ENCODE assay signal across 1 cellular context in the genomic region with DNA sequence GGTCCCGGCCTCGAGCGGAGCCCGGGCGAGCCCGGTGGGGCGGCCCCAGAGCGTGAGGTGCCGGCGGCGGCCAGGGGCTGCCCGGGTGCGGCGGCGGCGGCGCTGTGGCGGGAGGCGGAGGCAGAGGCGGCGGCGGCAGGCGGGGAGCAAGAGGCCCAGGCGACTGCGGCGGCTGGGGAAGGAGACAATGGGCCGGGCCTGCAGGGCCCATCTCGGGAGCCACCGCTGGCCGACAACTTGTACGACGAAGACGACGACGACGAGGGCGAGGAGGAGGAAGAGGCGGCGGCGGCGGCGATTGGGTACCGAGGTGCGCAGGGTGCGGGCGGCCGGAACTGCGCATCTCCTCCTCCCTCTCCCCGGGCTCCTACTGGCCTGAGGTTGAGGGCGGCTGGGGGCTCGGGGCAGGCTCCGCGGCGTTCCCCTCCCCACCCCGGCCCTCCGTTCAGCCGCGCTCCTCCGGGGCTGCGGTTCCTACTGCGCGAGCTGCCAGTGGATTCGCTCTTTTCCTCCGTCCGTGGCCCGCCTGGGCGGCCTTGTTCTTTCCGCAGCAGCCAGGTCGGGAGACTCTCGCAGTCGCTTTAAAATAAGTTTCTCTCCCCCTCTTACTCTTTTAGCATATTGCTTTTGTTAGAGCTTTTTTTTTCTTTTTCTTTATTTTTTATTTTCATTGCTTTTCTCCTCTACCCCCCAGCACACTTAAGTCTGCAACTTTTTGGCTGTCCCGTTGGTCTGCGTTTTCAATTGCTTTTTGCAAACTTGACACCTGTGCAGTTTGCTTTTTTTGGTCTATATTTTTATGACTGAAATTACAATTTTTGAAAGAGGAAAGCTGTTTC.
A peak's percentile ranks its signal among the peaks of the same experiment; 100 is the strongest.
TF ChIP-seq lines count a peak whose summit lies in the region.

No MANE protein-coding gene starts in this region.

TF ChIP-seq in HEK293, 187 proteins besides CTCF, POLR2A, EP300 and RAD21 (continued from another document and continues in another):
- TF ChIP-seq, protein P1, sequence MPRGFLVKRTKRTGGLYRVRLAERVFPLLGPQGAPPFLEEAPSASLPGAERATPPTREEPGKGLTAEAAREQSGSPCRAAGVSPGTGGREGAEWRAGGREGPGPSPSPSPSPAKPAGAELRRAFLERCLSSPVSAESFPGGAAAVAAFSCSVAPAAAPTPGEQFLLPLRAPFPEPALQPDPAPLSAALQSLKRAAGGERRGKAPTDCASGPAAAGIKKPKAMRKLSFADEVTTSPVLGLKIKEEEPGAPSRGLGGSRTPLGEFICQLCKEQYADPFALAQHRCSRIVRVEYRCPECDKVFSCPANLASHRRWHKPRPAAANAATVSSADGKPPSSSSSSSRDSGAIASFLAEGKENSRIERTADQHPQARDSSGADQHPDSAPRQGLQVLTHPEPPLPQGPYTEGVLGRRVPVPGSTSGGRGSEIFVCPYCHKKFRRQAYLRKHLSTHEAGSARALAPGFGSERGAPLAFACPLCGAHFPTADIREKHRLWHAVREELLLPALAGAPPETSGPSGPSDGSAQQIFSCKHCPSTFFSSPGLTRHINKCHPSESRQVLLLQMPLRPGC (tag by site-specific recombination; IDR thresholded peaks at IDR 0.05): no peak; the same call in 1 of the 2 replicates
- TF ChIP-seq, protein P2, sequence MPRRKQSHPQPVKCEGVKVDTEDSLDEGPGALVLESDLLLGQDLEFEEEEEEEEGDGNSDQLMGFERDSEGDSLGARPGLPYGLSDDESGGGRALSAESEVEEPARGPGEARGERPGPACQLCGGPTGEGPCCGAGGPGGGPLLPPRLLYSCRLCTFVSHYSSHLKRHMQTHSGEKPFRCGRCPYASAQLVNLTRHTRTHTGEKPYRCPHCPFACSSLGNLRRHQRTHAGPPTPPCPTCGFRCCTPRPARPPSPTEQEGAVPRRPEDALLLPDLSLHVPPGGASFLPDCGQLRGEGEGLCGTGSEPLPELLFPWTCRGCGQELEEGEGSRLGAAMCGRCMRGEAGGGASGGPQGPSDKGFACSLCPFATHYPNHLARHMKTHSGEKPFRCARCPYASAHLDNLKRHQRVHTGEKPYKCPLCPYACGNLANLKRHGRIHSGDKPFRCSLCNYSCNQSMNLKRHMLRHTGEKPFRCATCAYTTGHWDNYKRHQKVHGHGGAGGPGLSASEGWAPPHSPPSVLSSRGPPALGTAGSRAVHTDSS (tag by site-specific recombination; IDR thresholded peaks at IDR 0.05): peak; percentile 90
- TF ChIP-seq, protein P3, sequence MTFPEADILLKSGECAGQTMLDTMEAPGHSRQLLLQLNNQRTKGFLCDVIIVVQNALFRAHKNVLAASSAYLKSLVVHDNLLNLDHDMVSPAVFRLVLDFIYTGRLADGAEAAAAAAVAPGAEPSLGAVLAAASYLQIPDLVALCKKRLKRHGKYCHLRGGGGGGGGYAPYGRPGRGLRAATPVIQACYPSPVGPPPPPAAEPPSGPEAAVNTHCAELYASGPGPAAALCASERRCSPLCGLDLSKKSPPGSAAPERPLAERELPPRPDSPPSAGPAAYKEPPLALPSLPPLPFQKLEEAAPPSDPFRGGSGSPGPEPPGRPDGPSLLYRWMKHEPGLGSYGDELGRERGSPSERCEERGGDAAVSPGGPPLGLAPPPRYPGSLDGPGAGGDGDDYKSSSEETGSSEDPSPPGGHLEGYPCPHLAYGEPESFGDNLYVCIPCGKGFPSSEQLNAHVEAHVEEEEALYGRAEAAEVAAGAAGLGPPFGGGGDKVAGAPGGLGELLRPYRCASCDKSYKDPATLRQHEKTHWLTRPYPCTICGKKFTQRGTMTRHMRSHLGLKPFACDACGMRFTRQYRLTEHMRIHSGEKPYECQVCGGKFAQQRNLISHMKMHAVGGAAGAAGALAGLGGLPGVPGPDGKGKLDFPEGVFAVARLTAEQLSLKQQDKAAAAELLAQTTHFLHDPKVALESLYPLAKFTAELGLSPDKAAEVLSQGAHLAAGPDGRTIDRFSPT (tag by site-specific recombination; IDR thresholded peaks at IDR 0.05): no peak
- TF ChIP-seq PRDM1 (tag by site-specific recombination; IDR thresholded peaks at IDR 0.05) (0 out of 2 replicates have a peak, but pooled peaks have one; percentile 54), GLIS1 (tag by site-specific recombination; IDR thresholded peaks at IDR 0.05) (no peak), ZNF548 (tag by site-specific recombination; IDR thresholded peaks at IDR 0.05) (no peak), OSR2 (tag by site-specific recombination; IDR thresholded peaks at IDR 0.05) (0 out of 2 replicates have a peak, but pooled peaks have one; percentile 8), ZNF747 (tag by site-specific recombination; IDR thresholded peaks at IDR 0.05) (no peak), MYNN (tag by site-specific recombination; IDR thresholded peaks at IDR 0.05; ENCODE audit: borderline replicate concordance) (no peak), ZNF23 (tag by site-specific recombination; IDR thresholded peaks at IDR 0.05; ENCODE audit: borderline replicate concordance) (no peak), ZNF214 (tag by site-specific recombination; IDR thresholded peaks at IDR 0.05; ENCODE audit: borderline replicate concordance) (no peak), MZF1 (tag by site-specific recombination; IDR thresholded peaks at IDR 0.05; ENCODE audit: borderline replicate concordance) (no peak), GLI2 (tag by site-specific recombination; IDR thresholded peaks at IDR 0.05; ENCODE audit: borderline replicate concordance, low read depth) (no peak), ZNF571 (tag by site-specific recombination; IDR thresholded peaks at IDR 0.05) (no peak), ZNF223 (tag by site-specific recombination; IDR thresholded peaks at IDR 0.05) (no peak), ZFP41 (tag by site-specific recombination; IDR thresholded peaks at IDR 0.05; ENCODE audit: borderline replicate concordance) (no peak), ZNF394 (tag by site-specific recombination; IDR thresholded peaks at IDR 0.05; ENCODE audit: borderline replicate concordance) (peak; percentile 12; the same call in 1 of the 2 replicates), ZNF10 (tag by site-specific recombination; IDR thresholded peaks at IDR 0.05) (no peak), ZNF423 (tag by site-specific recombination; IDR thresholded peaks at IDR 0.05) (peak; percentile 39; the same call in 1 of the 2 replicates), ZNF48 (tag by site-specific recombination; IDR thresholded peaks at IDR 0.05) (no peak), ZNF585B (tag by site-specific recombination; IDR thresholded peaks at IDR 0.05) (no peak), KLF8 (tag by site-specific recombination; IDR thresholded peaks at IDR 0.05) (peak; percentile 74), ZNF302 (tag by site-specific recombination; IDR thresholded peaks at IDR 0.05; ENCODE audit: low read depth) (no peak), ZNF837 (tag by site-specific recombination; IDR thresholded peaks at IDR 0.05) (no peak), SP2 (tag by site-specific recombination; IDR thresholded peaks at IDR 0.05) (peak; percentile 89), ZNF624 (tag by site-specific recombination; IDR thresholded peaks at IDR 0.05) (no peak), ZNF521 (tag by site-specific recombination; IDR thresholded peaks at IDR 0.05) (no peak), ZNF248 (tag by site-specific recombination; IDR thresholded peaks at IDR 0.05) (no peak)
- TF ChIP-seq, protein P4, sequence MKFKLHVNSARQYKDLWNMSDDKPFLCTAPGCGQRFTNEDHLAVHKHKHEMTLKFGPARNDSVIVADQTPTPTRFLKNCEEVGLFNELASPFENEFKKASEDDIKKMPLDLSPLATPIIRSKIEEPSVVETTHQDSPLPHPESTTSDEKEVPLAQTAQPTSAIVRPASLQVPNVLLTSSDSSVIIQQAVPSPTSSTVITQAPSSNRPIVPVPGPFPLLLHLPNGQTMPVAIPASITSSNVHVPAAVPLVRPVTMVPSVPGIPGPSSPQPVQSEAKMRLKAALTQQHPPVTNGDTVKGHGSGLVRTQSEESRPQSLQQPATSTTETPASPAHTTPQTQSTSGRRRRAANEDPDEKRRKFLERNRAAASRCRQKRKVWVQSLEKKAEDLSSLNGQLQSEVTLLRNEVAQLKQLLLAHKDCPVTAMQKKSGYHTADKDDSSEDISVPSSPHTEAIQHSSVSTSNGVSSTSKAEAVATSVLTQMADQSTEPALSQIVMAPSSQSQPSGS (tag by site-specific recombination; IDR thresholded peaks at IDR 0.05; ENCODE audit: low read depth): no peak
- TF ChIP-seq, protein P5, sequence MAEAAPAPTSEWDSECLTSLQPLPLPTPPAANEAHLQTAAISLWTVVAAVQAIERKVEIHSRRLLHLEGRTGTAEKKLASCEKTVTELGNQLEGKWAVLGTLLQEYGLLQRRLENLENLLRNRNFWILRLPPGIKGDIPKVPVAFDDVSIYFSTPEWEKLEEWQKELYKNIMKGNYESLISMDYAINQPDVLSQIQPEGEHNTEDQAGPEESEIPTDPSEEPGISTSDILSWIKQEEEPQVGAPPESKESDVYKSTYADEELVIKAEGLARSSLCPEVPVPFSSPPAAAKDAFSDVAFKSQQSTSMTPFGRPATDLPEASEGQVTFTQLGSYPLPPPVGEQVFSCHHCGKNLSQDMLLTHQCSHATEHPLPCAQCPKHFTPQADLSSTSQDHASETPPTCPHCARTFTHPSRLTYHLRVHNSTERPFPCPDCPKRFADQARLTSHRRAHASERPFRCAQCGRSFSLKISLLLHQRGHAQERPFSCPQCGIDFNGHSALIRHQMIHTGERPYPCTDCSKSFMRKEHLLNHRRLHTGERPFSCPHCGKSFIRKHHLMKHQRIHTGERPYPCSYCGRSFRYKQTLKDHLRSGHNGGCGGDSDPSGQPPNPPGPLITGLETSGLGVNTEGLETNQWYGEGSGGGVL (tag by site-specific recombination; IDR thresholded peaks at IDR 0.05): peak; percentile 37; the same call in 1 of the 2 replicates
- TF ChIP-seq, protein P6, sequence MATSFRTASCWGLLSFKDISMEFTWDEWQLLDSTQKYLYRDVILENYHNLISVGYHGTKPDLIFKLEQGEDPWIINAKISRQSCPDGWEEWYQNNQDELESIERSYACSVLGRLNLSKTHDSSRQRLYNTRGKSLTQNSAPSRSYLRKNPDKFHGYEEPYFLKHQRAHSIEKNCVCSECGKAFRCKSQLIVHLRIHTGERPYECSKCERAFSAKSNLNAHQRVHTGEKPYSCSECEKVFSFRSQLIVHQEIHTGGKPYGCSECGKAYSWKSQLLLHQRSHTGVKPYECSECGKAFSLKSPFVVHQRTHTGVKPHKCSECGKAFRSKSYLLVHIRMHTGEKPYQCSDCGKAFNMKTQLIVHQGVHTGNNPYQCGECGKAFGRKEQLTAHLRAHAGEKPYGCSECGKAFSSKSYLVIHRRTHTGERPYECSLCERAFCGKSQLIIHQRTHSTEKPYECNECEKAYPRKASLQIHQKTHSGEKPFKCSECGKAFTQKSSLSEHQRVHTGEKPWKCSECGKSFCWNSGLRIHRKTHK (tag by site-specific recombination; IDR thresholded peaks at IDR 0.05): no peak
- TF ChIP-seq, protein P7, sequence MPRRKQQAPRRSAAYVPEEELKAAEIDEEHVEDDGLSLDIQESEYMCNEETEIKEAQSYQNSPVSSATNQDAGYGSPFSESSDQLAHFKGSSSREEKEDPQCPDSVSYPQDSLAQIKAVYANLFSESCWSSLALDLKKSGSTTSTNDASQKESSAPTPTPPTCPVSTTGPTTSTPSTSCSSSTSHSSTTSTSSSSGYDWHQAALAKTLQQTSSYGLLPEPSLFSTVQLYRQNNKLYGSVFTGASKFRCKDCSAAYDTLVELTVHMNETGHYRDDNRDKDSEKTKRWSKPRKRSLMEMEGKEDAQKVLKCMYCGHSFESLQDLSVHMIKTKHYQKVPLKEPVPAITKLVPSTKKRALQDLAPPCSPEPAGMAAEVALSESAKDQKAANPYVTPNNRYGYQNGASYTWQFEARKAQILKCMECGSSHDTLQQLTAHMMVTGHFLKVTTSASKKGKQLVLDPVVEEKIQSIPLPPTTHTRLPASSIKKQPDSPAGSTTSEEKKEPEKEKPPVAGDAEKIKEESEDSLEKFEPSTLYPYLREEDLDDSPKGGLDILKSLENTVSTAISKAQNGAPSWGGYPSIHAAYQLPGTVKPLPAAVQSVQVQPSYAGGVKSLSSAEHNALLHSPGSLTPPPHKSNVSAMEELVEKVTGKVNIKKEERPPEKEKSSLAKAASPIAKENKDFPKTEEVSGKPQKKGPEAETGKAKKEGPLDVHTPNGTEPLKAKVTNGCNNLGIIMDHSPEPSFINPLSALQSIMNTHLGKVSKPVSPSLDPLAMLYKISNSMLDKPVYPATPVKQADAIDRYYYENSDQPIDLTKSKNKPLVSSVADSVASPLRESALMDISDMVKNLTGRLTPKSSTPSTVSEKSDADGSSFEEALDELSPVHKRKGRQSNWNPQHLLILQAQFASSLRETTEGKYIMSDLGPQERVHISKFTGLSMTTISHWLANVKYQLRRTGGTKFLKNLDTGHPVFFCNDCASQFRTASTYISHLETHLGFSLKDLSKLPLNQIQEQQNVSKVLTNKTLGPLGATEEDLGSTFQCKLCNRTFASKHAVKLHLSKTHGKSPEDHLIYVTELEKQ (tag by site-specific recombination; IDR thresholded peaks at IDR 0.05; ENCODE audit: borderline replicate concordance): no peak
- TF ChIP-seq, protein P8, sequence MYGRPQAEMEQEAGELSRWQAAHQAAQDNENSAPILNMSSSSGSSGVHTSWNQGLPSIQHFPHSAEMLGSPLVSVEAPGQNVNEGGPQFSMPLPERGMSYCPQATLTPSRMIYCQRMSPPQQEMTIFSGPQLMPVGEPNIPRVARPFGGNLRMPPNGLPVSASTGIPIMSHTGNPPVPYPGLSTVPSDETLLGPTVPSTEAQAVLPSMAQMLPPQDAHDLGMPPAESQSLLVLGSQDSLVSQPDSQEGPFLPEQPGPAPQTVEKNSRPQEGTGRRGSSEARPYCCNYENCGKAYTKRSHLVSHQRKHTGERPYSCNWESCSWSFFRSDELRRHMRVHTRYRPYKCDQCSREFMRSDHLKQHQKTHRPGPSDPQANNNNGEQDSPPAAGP (tag by site-specific recombination; IDR thresholded peaks at IDR 0.05): peak; percentile 44
- TF ChIP-seq, protein P9, sequence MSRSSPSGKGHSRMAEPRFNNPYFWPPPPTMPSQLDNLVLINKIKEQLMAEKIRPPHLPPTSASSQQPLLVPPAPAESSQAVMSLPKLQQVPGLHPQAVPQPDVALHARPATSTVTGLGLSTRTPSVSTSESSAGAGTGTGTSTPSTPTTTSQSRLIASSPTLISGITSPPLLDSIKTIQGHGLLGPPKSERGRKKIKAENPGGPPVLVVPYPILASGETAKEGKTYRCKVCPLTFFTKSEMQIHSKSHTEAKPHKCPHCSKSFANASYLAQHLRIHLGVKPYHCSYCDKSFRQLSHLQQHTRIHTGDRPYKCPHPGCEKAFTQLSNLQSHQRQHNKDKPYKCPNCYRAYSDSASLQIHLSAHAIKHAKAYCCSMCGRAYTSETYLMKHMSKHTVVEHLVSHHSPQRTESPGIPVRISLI (tag by site-specific recombination; IDR thresholded peaks at IDR 0.05): no peak
